ENCODE assay signal across 15 cellular contexts in the genomic region with DNA sequence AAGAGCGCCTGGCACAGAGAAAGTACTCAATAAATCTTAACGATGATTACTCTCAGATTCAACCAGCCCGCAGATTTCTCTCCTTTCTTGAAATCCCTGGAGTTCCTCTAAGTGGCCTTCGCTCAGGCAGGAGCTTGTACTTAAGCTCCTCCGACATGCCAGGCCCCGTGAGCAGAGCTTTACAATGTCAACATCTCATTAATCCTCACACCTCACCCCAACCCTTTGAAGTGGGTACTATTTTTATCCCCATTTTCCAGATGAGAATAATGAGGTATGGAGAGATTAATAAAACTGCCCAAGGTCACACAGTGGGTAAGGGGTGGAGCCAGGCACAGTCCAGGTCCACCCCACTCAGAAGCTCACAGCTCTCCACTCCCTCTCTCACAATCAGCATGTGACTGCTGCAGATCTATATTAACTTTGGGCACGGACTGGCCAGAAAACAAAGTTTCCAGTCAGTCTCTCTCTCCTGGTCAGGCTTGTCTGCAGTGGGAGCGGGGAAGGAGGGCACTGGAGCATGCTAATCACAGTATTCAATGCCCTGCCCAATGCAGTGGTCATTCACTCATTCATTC. TPM values are rescaled to one million over a fixed set of nuclear protein-coding genes. Genes with fewer than 3 reads are reported as not detected.
DNase-seq lines count a peak whose midpoint lies in the region; ATAC-seq and TF ChIP-seq lines count a peak whose summit lies in the region.
"Had no signal": no experiment of that assay in that cellular context is flagged by ENCODE, and none has a peak within 500 bp of the region (broad histone marks: within the 10 kb centered on the region; RNA-seq: fewer than 3 reads in every experiment).

No MANE protein-coding gene starts in this region.

- H3K9ac ChIP-seq in rectal smooth muscle tissue (ENCODE audit: low read length) = no peak overlapping the region

- no peak overlapping the region for H3K4me3 ChIP-seq in rectal smooth muscle tissue (ENCODE audit: low read length)
- H3K4me3 ChIP-seq in PC-9 = no peak overlapping the region
- H3K4me3 ChIP-seq: prostate gland had no signal

- H3K9me3 Mint-ChIP-seq in T-helper 2 cell treated with Interferon-gamma antibody and Interleukin-4, amounts not matched to agents 5 μg/mL and 100 μg/mL, for 36 hours = peaks cover 24% of the 10 kb centered on the region
- H3K9me3 Mint-ChIP-seq in T-cell = peaks cover 0 to 17% (median 4%) of the 10 kb centered on the region in 3 donors

- ATAC-seq in T-cell (replicated peaks in 1 of 4) = no peak

- H4K20me1 ChIP-seq in PC-9 (ENCODE audit: insufficient read depth) = no peaks in the 10 kb centered on the region; the same call in 1 of the 2 replicates

- H3K4me2 ChIP-seq in PC-9 = no peak overlapping the region

- peak overlapping the region; percentile 21 for H3K27ac ChIP-seq in rectal smooth muscle tissue (ENCODE audit: low read depth, low read length)
- H3K27ac ChIP-seq in PC-9 = no peak overlapping the region
- H3K27ac ChIP-seq: prostate gland had no signal

- H3K36me3 ChIP-seq in rectal smooth muscle tissue (ENCODE audit: control insufficient read depth, insufficient read depth, low read length) (no peaks in the 10 kb centered on the region), PC-9 (ENCODE audit: low read depth) (no peaks in the 10 kb centered on the region)
- H3K36me3 ChIP-seq: Peyer's patch had no signal

- no peaks in the 10 kb centered on the region for H3K27me3 Mint-ChIP-seq in T-helper 2 cell treated with Interferon-gamma antibody and Interleukin-4, amounts not matched to agents 5 μg/mL and 100 μg/mL, for 36 hours (ENCODE audit: low read depth)
- H3K27me3 Mint-ChIP-seq in T-cell = no peaks in the 10 kb centered on the region

- TF ChIP-seq CTCF in PC-9 (conservative IDR thresholded peaks at IDR 0.05) = no peak

- H3K27ac Mint-ChIP-seq in T-helper 2 cell treated with Interferon-gamma antibody and Interleukin-4, amounts not matched to agents 5 μg/mL and 100 μg/mL, for 36 hours = peak overlapping the region; percentile 78
- H3K27ac Mint-ChIP-seq in T-cell = peak overlapping the region; percentile 87 to 90

- H3K79me2 ChIP-seq in PC-9 (ENCODE audit: low read depth) = no peaks in the 10 kb centered on the region

- DNase-seq in T-helper 2 cell treated with Interferon-gamma antibody and Interleukin-4, amounts not matched to agents 5 μg/mL and 100 μg/mL, for 36 hours (ENCODE audit: low spot score) = no peak
- DNase-seq in T-helper 2 cell (no peak), T-cell (no peak), epidermal melanocyte (ENCODE audit: insufficient read length, low spot score) (peak; percentile 60), PC-9 (no peak)
- no peak for DNase-seq in stimulated activated CD4-positive, alpha-beta T cell treated with anti-CD3 and anti-CD28 coated beads, Interleukin-15, amount 100 ng/mL, for 24 hours
- DNase-seq in activated effector memory CD4-positive, alpha-beta T cell treated with Interleukin-2 at 50 U/mL for 16 hours = no peak
- DNase-seq: 8988T, activated gamma-delta T cell, kidney glomerular epithelial cell, NCI-H146, NCI-H524 had no signal

- no peak overlapping the region for H2AFZ ChIP-seq in PC-9

- H3K4me1 ChIP-seq in rectal smooth muscle tissue (ENCODE audit: control insufficient read depth, insufficient read depth, low read length) (peaks cover 14% of the 10 kb centered on the region), PC-9 (replicated peaks; ENCODE audit: insufficient read depth) (no peaks in the 10 kb centered on the region)
- H3K4me1 ChIP-seq: prostate gland had no signal

- CTCF ChIA-PET in T-cell (lab: Charles Lee) = interaction anchor here in 1 of 2 donors (1.4 to 2.1 kb wide), 2 partner anchors 9 to 39 kb away, joined by 6 to 10 read pairs; no protein-coding TSS in a partner anchor
- CTCF ChIA-PET in PC-9 (lab: Charles Lee) = no interaction called here

- POLR2A ChIA-PET in T-cell (lab: Charles Lee) = interaction anchor here in 1 of 2 donors (0.8 kb wide), 1 partner anchor 39 kb away, joined by 3 read pairs; no protein-coding TSS in a partner anchor
- POLR2A ChIA-PET in PC-9 (lab: Charles Lee; ENCODE audit: unreplicated experiment) = no interaction called here

- H3K4me1 Mint-ChIP-seq in T-helper 2 cell treated with Interferon-gamma antibody and Interleukin-4, amounts not matched to agents 5 μg/mL and 100 μg/mL, for 36 hours (ENCODE audit: low read depth) = peaks cover 17% of the 10 kb centered on the region
- H3K4me1 Mint-ChIP-seq in T-cell = peaks cover 51 to 60% (median 56%) of the 10 kb centered on the region in 3 donors

- H3K27me3 ChIP-seq in rectal smooth muscle tissue (ENCODE audit: control insufficient read depth, insufficient read depth, low read length) (no peaks in the 10 kb centered on the region), PC-9 (ENCODE audit: insufficient read depth, low read depth) (no peaks in the 10 kb centered on the region)
- H3K27me3 ChIP-seq: Peyer's patch had no signal

- no peaks in the 10 kb centered on the region for H3F3A ChIP-seq in PC-9 (ENCODE audit: insufficient read depth, low read depth)

- H3K36me3 Mint-ChIP-seq in T-helper 2 cell treated with Interferon-gamma antibody and Interleukin-4, amounts not matched to agents 5 μg/mL and 100 μg/mL, for 36 hours (ENCODE audit: low read depth) = peaks cover 38% of the 10 kb centered on the region
- H3K36me3 Mint-ChIP-seq in T-cell = peaks cover 24% of the 10 kb centered on the region

- H3K9me3 ChIP-seq in PC-9 (ENCODE audit: insufficient read depth, low read depth) = peaks cover 7% of the 10 kb centered on the region; the same call in 1 of the 2 replicates
- H3K9me3 ChIP-seq: prostate gland had no signal

- H3K4me3 Mint-ChIP-seq in T-helper 2 cell treated with Interferon-gamma antibody and Interleukin-4, amounts not matched to agents 5 μg/mL and 100 μg/mL, for 36 hours = peak overlapping the region; percentile 57
- H3K4me3 Mint-ChIP-seq in T-cell = peak overlapping the region; percentile 70 to 79 (median 71)

- BruUV-seq in PC-9 (replicated peaks; lab: Mats Ljungman, UMichigan) = no TSS peak

- intact Hi-C loops in PC-9 (cut with micrococcal nuclease; ENCODE audit: unreplicated experiment) = no loop called here

- H3K9me2 ChIP-seq in PC-9 (ENCODE audit: insufficient read depth) = no peaks in the 10 kb centered on the region

RNA-seq across cellular contexts. Expression of a gene that starts 18.0 kb away (rescaled TPM):
- total RNA-seq in T-cell (100 to 1,000 TPM in 1 of 5 donors, 10 to 100 TPM in 4; 78.7 to 125 (median 93.2) TPM), PC-9 (2021) (38.9 and 43.1 TPM in 2 replicates)
